ENCODE assay signal across 1 cellular context in genomic region chr17:27905524-27906237, GRCh38.
TF ChIP-seq lines count a peak whose summit lies in the region.

No MANE protein-coding gene starts in this region.

TF ChIP-seq in liver, 16 proteins besides CTCF, POLR2A, EP300 and RAD21 (continued from another document):
- TF ChIP-seq FOXA1 (IDR thresholded peaks at IDR 0.05) = no peak
- peak; percentile 21 for TF ChIP-seq HNF4G (IDR thresholded peaks at IDR 0.05)
- peak; percentile 33 for TF ChIP-seq SP1 (IDR thresholded peaks at IDR 0.05)
- peak; percentile 57 to 59 for TF ChIP-seq RXRA (IDR thresholded peaks at IDR 0.05)
